Comparison of ENCODE assay signal across 13 cellular contexts in the genomic region with DNA sequence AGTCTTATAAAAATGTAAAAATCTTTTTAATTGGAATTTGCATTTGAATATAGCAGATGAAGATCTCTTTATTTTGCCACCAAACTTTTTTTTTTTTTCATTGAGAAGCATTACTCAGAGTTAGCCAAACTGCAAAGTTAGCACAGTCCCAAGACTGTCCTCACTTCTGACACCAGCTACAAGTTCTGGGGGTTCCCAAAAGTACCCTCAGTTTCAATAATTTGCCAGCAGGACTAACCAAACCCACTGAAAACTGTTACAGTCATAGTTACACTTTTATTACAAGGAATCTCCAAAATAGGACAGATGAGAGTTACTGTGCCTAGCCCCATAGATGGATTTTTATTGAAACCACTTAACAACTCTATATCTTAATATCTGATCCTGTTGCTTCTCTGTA.
DNase-seq lines count a peak whose midpoint lies in the region; ATAC-seq and TF ChIP-seq lines count a peak whose summit lies in the region.
"Had no signal": no experiment of that assay in that cellular context is flagged by ENCODE, and none has a peak within 500 bp of the region (broad histone marks: within the 10 kb centered on the region; RNA-seq: fewer than 3 reads in every experiment).

No MANE protein-coding gene starts in this region.

- H3K4me3 Mint-ChIP-seq in activated T-helper 17 cell treated with anti-CD3 and anti-CD28 coated beads, Interleukin-2, amount 50 U/mL, for 72 hours, result no peak overlapping the region
- H3K4me3 Mint-ChIP-seq in stimulated activated naive CD8-positive, alpha-beta T cell treated with anti-CD3 and anti-CD28 coated beads, Interleukin-15, amount 100 ng/mL, for 72 hours, result no peak overlapping the region
- H3K4me3 Mint-ChIP-seq: CD4-positive, alpha-beta T cell had no signal

- no peak overlapping the region for H3K27ac Mint-ChIP-seq in activated T-helper 17 cell treated with anti-CD3 and anti-CD28 coated beads, Interleukin-2, amount 50 U/mL, for 72 hours
- no peak overlapping the region for H3K27ac Mint-ChIP-seq in stimulated activated naive CD8-positive, alpha-beta T cell treated with anti-CD3 and anti-CD28 coated beads, Interleukin-15, amount 100 ng/mL, for 72 hours
- H3K27ac Mint-ChIP-seq: CD4-positive, alpha-beta T cell had no signal

- no peak overlapping the region for H3K27ac ChIP-seq in RWPE1
- H3K27ac ChIP-seq: C4-2B, GM23248 had no signal

- no peak for TF ChIP-seq CTCF in RWPE1 (conservative IDR thresholded peaks at IDR 0.05; ENCODE audit: low read depth)

- H3K27me3 Mint-ChIP-seq in activated T-helper 17 cell treated with anti-CD3 and anti-CD28 coated beads, Interleukin-2, amount 50 U/mL, for 72 hours, result no peaks in the 10 kb centered on the region
- no peaks in the 10 kb centered on the region for H3K27me3 Mint-ChIP-seq in stimulated activated naive CD8-positive, alpha-beta T cell treated with anti-CD3 and anti-CD28 coated beads, Interleukin-15, amount 100 ng/mL, for 72 hours
- H3K27me3 Mint-ChIP-seq: CD4-positive, alpha-beta T cell had no signal

- no peaks in the 10 kb centered on the region for H3K9me3 Mint-ChIP-seq in activated T-helper 17 cell treated with anti-CD3 and anti-CD28 coated beads, Interleukin-2, amount 50 U/mL, for 72 hours
- peaks cover 0 to 5% of the 10 kb centered on the region in 2 donors for H3K9me3 Mint-ChIP-seq in stimulated activated naive CD8-positive, alpha-beta T cell treated with anti-CD3 and anti-CD28 coated beads, Interleukin-15, amount 100 ng/mL, for 72 hours
- H3K9me3 Mint-ChIP-seq: CD4-positive, alpha-beta T cell had no signal

- H3K4me1 Mint-ChIP-seq in activated T-helper 17 cell treated with anti-CD3 and anti-CD28 coated beads, Interleukin-2, amount 50 U/mL, for 72 hours, result peaks cover 4% of the 10 kb centered on the region
- H3K4me1 Mint-ChIP-seq in stimulated activated naive CD8-positive, alpha-beta T cell treated with anti-CD3 and anti-CD28 coated beads, Interleukin-15, amount 100 ng/mL, for 72 hours, result no peaks in the 10 kb centered on the region

- POLR2A ChIA-PET in RWPE1 (lab: Yijun Ruan, JAX; ENCODE audit: low non-redundant PET), result no interaction called here

- CTCF ChIA-PET in RWPE1 (lab: Yijun Ruan, JAX), result no interaction called here

- ATAC-seq in GM18502 (IDR thresholded peaks at IDR 0.05; ENCODE audit: poor library complexity, unreplicated experiment), result peak; percentile 49
- peak; percentile 52 for ATAC-seq in GM18870 (IDR thresholded peaks at IDR 0.05; ENCODE audit: unreplicated experiment)
- ATAC-seq in activated T-helper 17 cell treated with anti-CD3 and anti-CD28 coated beads, Interleukin-2, amount 50 U/mL, for 72 hours (replicated peaks), result peak; percentile 40
- ATAC-seq in stimulated activated naive CD8-positive, alpha-beta T cell treated with anti-CD3 and anti-CD28 coated beads, Interleukin-15, amount 100 ng/mL, for 72 hours, result peak; percentile 37

- no peaks in the 10 kb centered on the region for H3K36me3 Mint-ChIP-seq in activated T-helper 17 cell treated with anti-CD3 and anti-CD28 coated beads, Interleukin-2, amount 50 U/mL, for 72 hours (ENCODE audit: low read depth)

- no peak for DNase-seq in stimulated activated naive CD8-positive, alpha-beta T cell treated with anti-CD3 and anti-CD28 coated beads, Interleukin-15, amount 100 ng/mL, for 72 hours
- DNase-seq in AG08395 (ENCODE audit: low spot score) (no peak), RWPE1 (ENCODE audit: low spot score) (no peak), AG20443 (ENCODE audit: low spot score) (no peak)
- DNase-seq: AML-193; Caco-2; CD4-positive, alpha-beta T cell; GM23248; KG1 had no signal
